Comparison of ENCODE assay signal across 8 cellular contexts in the genomic region with DNA sequence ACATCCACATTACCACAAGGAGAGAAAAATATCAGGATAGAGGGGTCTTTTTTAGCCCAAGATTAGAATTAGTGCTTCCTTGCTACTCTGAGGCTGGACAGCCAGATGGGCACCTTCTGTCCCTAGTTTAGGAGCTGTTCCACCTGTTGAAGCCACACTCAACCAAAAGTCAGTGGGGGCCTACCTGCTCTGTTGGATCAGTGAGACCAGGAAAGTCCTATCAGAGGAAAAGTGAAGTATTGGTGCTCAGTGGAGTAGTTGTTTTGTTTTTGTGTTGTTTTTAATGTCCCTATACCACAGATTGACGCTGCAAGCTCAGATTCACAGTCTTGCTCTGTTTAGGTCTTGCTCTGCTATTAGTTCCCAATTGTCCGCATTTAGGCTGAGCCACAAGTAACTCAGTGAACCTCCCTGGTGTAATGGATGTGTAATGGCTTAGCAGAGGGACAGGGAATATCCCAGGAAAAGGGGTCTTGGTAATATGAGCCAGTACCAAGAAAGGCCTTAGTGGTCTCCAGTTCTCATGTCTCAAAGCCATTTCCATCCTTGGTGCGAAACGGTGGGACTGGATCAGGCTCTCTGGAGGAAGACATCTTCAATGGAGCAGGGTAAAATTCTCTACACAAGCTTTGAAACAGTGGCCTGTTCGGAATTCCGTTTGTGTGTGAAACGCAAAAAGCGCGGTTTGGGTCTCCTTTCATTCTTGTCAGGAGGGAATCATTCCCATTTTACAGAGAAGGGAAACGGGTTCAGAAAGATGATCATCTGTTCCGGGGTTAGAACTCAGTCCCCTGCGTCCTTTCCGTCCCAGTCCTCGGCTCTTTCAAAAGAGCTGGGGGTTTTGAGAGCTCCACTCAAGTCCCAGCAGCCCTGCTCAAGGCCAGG. TPM values are rescaled to one million over a fixed set of nuclear protein-coding genes. Genes with fewer than 3 reads are reported as not detected.
DNase-seq lines count a peak whose midpoint lies in the region; ATAC-seq and TF ChIP-seq lines count a peak whose summit lies in the region.

No MANE protein-coding gene starts in this region.

- peak; percentile 6 for ATAC-seq in HG03442 (IDR thresholded peaks at IDR 0.05; ENCODE audit: unreplicated experiment)
- ATAC-seq in body of pancreas, result no peak
- no peak for ATAC-seq in GM19035 (IDR thresholded peaks at IDR 0.05; ENCODE audit: unreplicated experiment)

- WGBS in body of pancreas, 2 donors, result 20 to 26% methylated on average over 14 of the region's 14 CpGs

- DNase-seq in A673 (ENCODE audit: low spot score), result no peak
- no peak for DNase-seq in body of pancreas
- no peak for DNase-seq in NCI-H2081 treated with DMSO at 0.1 percent for 48 hours (lab: John Stamatoyannopoulos, UW)
- DNase-seq in NCI-H510A treated with DMSO at 0.1 percent for 48 hours (lab: John Stamatoyannopoulos, UW), result no peak
- no peak for DNase-seq in hepatic stellate cell (ENCODE audit: low spot score)

- BruUV-seq in A673 (replicated peaks; lab: Mats Ljungman, UMichigan), result no TSS peak

- no peak for TF ChIP-seq POLR2A in body of pancreas (IDR thresholded peaks at IDR 0.05)

- CTCF ChIA-PET in A673 (lab: Charles Lee), result no interaction called here

- H3K4me1 ChIP-seq in A673 (ENCODE audit: insufficient read depth, low read length, poor library complexity, severe bottlenecking) (no peaks in the 10 kb centered on the region), body of pancreas (peaks cover 26% of the 10 kb centered on the region), mononuclear cell (ENCODE audit: insufficient read depth, low read length) (peaks cover 24% of the 10 kb centered on the region)

- no peaks in the 10 kb centered on the region for H3K27me3 ChIP-seq in A673 (replicated peaks; ENCODE audit: insufficient read depth, low read depth, low read length, poor library complexity)
- no peaks in the 10 kb centered on the region for H3K27me3 ChIP-seq in body of pancreas
- no peaks in the 10 kb centered on the region for H3K27me3 ChIP-seq in mononuclear cell (ENCODE audit: insufficient read depth, low read length)

- H3K9me3 ChIP-seq in A673 (ENCODE audit: low read depth, low read length, poor library complexity, severe bottlenecking) (no peaks in the 10 kb centered on the region), body of pancreas (no peaks in the 10 kb centered on the region), mononuclear cell (ENCODE audit: low read depth, low read length) (no peaks in the 10 kb centered on the region)

- peak overlapping the region; percentile 57 for H3K27ac ChIP-seq in A673 (ENCODE audit: low read depth, low read length, poor library complexity, severe bottlenecking)
- H3K27ac ChIP-seq in body of pancreas, result peak overlapping the region in 3 of 4 donors; percentile 40 to 66 (median 47)

- intact Hi-C loops in A673 (cut with micrococcal nuclease; ENCODE audit: unreplicated experiment) (no loop called here), body of pancreas (cut with DNase I) (no loop called here)

- POLR2A ChIA-PET in A673 (lab: Charles Lee; ENCODE audit: low non-redundant PET), result no interaction called here

- H3K36me3 ChIP-seq in A673 (ENCODE audit: insufficient read depth, low read length, poor library complexity, severe bottlenecking) (peaks cover 48% of the 10 kb centered on the region), body of pancreas (replicated peaks in 1 of 2; ENCODE audit: insufficient read depth in 1 of 2, low read depth in 2 of 2) (peaks cover 5 to 10% of the 10 kb centered on the region in 2 donors)

- peak overlapping the region; percentile 87 for H3K4me3 ChIP-seq in A673 (ENCODE audit: low read depth, low read length, poor library complexity, severe bottlenecking)
- peak overlapping the region in 1 of 2 donors; percentile 83 for H3K4me3 ChIP-seq in body of pancreas
- H3K4me3 ChIP-seq in mononuclear cell (ENCODE audit: low read length), result peak overlapping the region; percentile 51

- no peak for TF ChIP-seq CTCF in A673 (conservative IDR thresholded peaks at IDR 0.05; ENCODE audit: low read depth, low read length)
- TF ChIP-seq CTCF in body of pancreas (IDR thresholded peaks at IDR 0.05), result no peak

RNA-seq across cellular contexts. Expression of a gene that starts 0.6 kb away (rescaled TPM):
- total RNA-seq in A673 (2021) (42.2 and 47.7 TPM in 2 replicates), body of pancreas (100 to 1,000 TPM in 1 of 2 donors, 10 to 100 TPM in 1; 41.8 to 105 TPM), mononuclear cell (6.6 TPM)

RNA-seq across cellular contexts. Expression of a gene that starts 23.7 kb away (rescaled TPM):
- total RNA-seq in A673 (2021) (204 and 224 TPM in 2 replicates), body of pancreas (10 to 100 TPM; 49.3 to 64.9 TPM), mononuclear cell (107 TPM)

RNA-seq across cellular contexts. Expression of a gene that starts 51.0 kb away (rescaled TPM):
- total RNA-seq in A673 (2021) (49.3 and 53.5 TPM in 2 replicates), body of pancreas (10 to 100 TPM in 1 of 2 donors, 1 to 10 TPM in 1; 2.6 to 13.0 TPM), mononuclear cell (8.0 TPM)

RNA-seq across cellular contexts. Expression of a gene that starts 57.1 kb away (rescaled TPM):
- total RNA-seq in A673 (2021), result 52.7 and 53.2 TPM in 2 replicates
- 10 to 100 TPM; 17.8 to 23.6 TPM for total RNA-seq in body of pancreas
- total RNA-seq in mononuclear cell, result 372 TPM
